Comparison of ENCODE assay signal across 9 cellular contexts in the genomic region with DNA sequence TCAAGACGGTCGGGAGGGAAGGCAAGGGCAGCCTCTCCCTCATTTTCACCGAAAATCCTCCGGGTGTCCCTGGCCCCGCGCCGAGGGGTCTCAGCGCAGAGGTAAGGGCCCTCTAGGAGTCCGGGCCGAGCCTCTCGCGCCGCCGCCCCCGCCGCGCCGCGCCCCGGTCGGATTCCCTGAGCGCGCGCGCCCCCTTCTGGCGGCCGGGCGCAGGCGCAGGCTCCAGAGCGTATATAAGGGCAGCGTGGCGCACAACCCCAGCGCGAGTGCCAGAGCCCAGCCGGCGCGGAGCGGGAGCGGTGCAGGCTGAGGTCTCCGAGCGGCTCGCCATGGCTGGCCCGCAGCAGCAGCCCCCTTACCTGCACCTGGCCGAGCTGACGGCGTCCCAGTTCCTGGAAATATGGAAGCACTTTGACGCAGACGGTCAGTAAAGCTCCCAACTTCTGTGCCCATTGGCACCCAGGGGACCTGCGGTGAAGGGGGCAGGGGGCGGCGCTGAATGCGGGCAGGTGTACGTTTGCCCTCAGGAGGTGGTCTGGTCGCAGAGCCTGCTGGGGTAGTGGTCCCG. TPM values are rescaled to one million over a fixed set of nuclear protein-coding genes. Genes with fewer than 3 reads are reported as not detected.
DNase-seq lines count a peak whose midpoint lies in the region; TF ChIP-seq lines count a peak whose summit lies in the region.
"Had no signal": no experiment of that assay in that cellular context is flagged by ENCODE, and none has a peak within 500 bp of the region (broad histone marks: within the 10 kb centered on the region; RNA-seq: fewer than 3 reads in every experiment).

A gene with protein sequence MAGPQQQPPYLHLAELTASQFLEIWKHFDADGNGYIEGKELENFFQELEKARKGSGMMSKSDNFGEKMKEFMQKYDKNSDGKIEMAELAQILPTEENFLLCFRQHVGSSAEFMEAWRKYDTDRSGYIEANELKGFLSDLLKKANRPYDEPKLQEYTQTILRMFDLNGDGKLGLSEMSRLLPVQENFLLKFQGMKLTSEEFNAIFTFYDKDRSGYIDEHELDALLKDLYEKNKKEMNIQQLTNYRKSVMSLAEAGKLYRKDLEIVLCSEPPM (plus strand): TSS at position 260 of the 568 bp plus-strand sequence. CDS start 70 bp downstream, at position 330.

- DNase-seq in GM23248: peak; percentile 80
- peak; percentile 76 for DNase-seq in LoVo (ENCODE audit: low spot score)
- DNase-seq in UCSD-AML1 (lab: John Stamatoyannopoulos, UW; ENCODE audit: unreplicated experiment): peak; percentile 71
- DNase-seq in brain microvascular endothelial cell: peak; percentile 24
- peak; percentile 70 for DNase-seq in inferior parietal cortex (ENCODE audit: extremely low spot score)
- peak; percentile 33 to 54 (median 52) for DNase-seq in stimulated activated CD4-positive, alpha-beta T cell treated with anti-CD3 and anti-CD28 coated beads, Interleukin-12 subunit alpha, Interleukin-12 subunit beta, amount 100 ng/mL, for 48 hours (ENCODE audit: low read depth in 2 of 3, low spot score in 1 of 3)
- no peak for DNase-seq in A172 (ENCODE audit: low spot score)

- WGBS in GM23248 (ENCODE audit: low coverage in 1 of 2, low lambda C conversion rate in 2 of 2, missing lambda C conversion rate in 2 of 2), 2 experiments: 1% methylated on average over 39 to 52 of the region's 55 CpGs

- H3K36me3 ChIP-seq in ES-I3 (ENCODE audit: insufficient read depth, low read length) (no peaks in the 10 kb centered on the region), GM23248 (ENCODE audit: low read depth) (no peaks in the 10 kb centered on the region), brain microvascular endothelial cell (replicated peaks) (no peaks in the 10 kb centered on the region)

- H3K27ac ChIP-seq in GM23248: no peak within 1 kb of the TSS
- no peak within 1 kb of the TSS for H3K27ac ChIP-seq in brain microvascular endothelial cell

- in situ Hi-C loops in GM23248 (cut with MboI): no loop called here
- in situ Hi-C loops in brain microvascular endothelial cell (cut with HindIII; ENCODE audit: low pct_ligation_motif_present, low sequenced_read_pairs): no loop called here

- no peaks in the 10 kb centered on the region for H3K9me2 ChIP-seq in GM23248 (ENCODE audit: insufficient read depth)

- H4K20me1 ChIP-seq in GM23248 (ENCODE audit: insufficient read depth): no peaks in the 10 kb centered on the region

- peaks cover 6% of the 10 kb centered on the region for H3K4me1 ChIP-seq in ES-I3 (ENCODE audit: insufficient read depth, low read length)
- peaks cover 18% of the 10 kb centered on the region for H3K4me1 ChIP-seq in GM23248 (ENCODE audit: insufficient read depth)

- peak within 1 kb of the TSS; percentile 74 for H3K4me2 ChIP-seq in GM23248 (ENCODE audit: unreplicated experiment)

- peaks cover 11% of the 10 kb centered on the region for H3F3A ChIP-seq in GM23248 (ENCODE audit: insufficient read depth)

- no peaks in the 10 kb centered on the region for H3K79me2 ChIP-seq in GM23248 (ENCODE audit: insufficient read depth)

- H3K9me3 ChIP-seq in ES-I3 (ENCODE audit: control insufficient read depth, insufficient read depth, low read length) (no peaks in the 10 kb centered on the region), GM23248 (ENCODE audit: low read depth) (no peaks in the 10 kb centered on the region)

- peak within 1 kb of the TSS; percentile 52 for H3K4me3 ChIP-seq in GM23248
- peak within 1 kb of the TSS; percentile 39 for H3K4me3 ChIP-seq in brain microvascular endothelial cell (ENCODE audit: low read depth, low read length)

- peak within 1 kb of the TSS; percentile 43; the same call in 1 of the 2 replicates for H3K9ac ChIP-seq in ES-I3 (ENCODE audit: low read depth, low read length)
- 0 out of 2 replicates have a peak within 1 kb of the TSS, but pooled peaks have one; percentile 11 for H3K9ac ChIP-seq in GM23248

- H2AFZ ChIP-seq in GM23248: peak within 1 kb of the TSS; percentile 64

- TF ChIP-seq CTCF in brain microvascular endothelial cell (IDR thresholded peaks at IDR 0.05; ENCODE audit: low read depth, low read length, missing control alignments): peak; percentile 60

- H3K27me3 ChIP-seq in GM23248 (replicated peaks; ENCODE audit: insufficient read depth): 0 out of 2 replicates have a peak, but pooled peaks cover 8% of the 10 kb centered on the region
- no peaks in the 10 kb centered on the region for H3K27me3 ChIP-seq in brain microvascular endothelial cell (replicated peaks)

RNA-seq across cellular contexts. Expression of the gene that starts here (rescaled TPM):
- 1.8 TPM in 1 of 2 replicates, not detected in the other for total RNA-seq in GM23248 (2014; rRNA removed; shearing (Covaris generic))
- polyA plus RNA-seq in GM23248 (2016; fragmentation: Nextera tagmentation; extraction: Ambion mirVana): 0.99 and 1.2 TPM in 2 replicates
- 2.6 and 5.2 TPM in 2 replicates for total RNA-seq in A172 (2014; rRNA removed; shearing (Covaris generic))
- total RNA-seq: renal cortical epithelial cell had no signal
